In the genomic region with DNA sequence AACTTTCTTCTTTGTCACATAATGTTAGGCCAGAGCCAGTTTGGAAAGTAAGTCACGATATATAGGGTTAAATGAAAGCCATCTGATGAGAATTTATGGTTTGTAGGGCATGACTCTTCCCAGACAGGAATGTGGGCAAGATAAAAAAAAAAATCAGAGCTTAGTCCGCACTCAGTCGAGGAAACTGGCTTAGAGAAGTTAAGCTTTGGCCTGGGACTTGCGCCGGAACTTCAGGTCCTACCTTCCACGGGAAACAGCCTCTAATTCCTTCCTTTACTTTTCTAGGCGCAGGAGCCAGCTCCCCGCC, we compare ENCODE assay signal across 1 cellular context.
TF ChIP-seq lines count a peak whose summit lies in the region.

No MANE protein-coding gene starts in this region.

TF ChIP-seq in GM23338, 12 proteins besides CTCF, POLR2A, EP300 and RAD21 (continued from another document):
- TF ChIP-seq, protein P1, sequence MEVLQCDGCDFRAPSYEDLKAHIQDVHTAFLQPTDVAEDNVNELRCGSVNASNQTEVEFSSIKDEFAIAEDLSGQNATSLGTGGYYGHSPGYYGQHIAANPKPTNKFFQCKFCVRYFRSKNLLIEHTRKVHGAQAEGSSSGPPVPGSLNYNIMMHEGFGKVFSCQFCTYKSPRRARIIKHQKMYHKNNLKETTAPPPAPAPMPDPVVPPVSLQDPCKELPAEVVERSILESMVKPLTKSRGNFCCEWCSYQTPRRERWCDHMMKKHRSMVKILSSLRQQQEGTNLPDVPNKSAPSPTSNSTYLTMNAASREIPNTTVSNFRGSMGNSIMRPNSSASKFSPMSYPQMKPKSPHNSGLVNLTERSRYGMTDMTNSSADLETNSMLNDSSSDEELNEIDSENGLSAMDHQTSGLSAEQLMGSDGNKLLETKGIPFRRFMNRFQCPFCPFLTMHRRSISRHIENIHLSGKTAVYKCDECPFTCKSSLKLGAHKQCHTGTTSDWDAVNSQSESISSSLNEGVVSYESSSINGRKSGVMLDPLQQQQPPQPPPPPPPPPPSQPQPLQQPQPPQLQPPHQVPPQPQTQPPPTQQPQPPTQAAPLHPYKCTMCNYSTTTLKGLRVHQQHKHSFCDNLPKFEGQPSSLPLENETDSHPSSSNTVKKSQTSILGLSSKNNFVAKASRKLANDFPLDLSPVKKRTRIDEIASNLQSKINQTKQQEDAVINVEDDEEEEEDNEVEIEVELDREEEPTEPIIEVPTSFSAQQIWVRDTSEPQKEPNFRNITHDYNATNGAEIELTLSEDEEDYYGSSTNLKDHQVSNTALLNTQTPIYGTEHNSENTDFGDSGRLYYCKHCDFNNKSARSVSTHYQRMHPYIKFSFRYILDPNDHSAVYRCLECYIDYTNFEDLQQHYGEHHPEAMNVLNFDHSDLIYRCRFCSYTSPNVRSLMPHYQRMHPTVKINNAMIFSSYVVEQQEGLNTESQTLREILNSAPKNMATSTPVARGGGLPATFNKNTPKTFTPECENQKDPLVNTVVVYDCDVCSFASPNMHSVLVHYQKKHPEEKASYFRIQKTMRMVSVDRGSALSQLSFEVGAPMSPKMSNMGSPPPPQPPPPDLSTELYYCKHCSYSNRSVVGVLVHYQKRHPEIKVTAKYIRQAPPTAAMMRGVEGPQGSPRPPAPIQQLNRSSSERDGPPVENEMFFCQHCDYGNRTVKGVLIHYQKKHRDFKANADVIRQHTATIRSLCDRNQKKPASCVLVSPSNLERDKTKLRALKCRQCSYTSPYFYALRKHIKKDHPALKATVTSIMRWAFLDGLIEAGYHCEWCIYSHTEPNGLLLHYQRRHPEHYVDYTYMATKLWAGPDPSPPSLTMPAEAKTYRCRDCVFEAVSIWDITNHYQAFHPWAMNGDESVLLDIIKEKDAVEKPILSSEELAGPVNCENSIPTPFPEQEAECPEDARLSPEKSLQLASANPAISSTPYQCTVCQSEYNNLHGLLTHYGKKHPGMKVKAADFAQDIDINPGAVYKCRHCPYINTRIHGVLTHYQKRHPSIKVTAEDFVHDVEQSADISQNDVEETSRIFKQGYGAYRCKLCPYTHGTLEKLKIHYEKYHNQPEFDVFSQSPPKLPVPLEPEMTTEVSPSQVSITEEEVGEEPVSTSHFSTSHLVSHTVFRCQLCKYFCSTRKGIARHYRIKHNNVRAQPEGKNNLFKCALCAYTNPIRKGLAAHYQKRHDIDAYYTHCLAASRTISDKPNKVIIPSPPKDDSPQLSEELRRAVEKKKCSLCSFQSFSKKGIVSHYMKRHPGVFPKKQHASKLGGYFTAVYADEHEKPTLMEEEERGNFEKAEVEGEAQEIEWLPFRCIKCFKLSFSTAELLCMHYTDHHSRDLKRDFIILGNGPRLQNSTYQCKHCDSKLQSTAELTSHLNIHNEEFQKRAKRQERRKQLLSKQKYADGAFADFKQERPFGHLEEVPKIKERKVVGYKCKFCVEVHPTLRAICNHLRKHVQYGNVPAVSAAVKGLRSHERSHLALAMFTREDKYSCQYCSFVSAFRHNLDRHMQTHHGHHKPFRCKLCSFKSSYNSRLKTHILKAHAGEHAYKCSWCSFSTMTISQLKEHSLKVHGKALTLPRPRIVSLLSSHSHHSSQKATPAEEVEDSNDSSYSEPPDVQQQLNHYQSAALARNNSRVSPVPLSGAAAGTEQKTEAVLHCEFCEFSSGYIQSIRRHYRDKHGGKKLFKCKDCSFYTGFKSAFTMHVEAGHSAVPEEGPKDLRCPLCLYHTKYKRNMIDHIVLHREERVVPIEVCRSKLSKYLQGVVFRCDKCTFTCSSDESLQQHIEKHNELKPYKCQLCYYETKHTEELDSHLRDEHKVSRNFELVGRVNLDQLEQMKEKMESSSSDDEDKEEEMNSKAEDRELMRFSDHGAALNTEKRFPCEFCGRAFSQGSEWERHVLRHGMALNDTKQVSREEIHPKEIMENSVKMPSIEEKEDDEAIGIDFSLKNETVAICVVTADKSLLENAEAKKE (CRISPR knock-in tag; IDR thresholded peaks at IDR 0.05): no peak
TF ChIP-seq in GM23338: peak in this region for 0.
